Comparison of ENCODE assay signal across 7 cellular contexts in genomic region chr9:63781390-63781789, GRCh38.
DNase-seq lines count a peak whose midpoint lies in the region; ATAC-seq, FAIRE-seq and TF ChIP-seq lines count a peak whose summit lies in the region.
"Not testable (repeated sequence)": the region's sequence is repeated elsewhere in the genome, so short reads cannot be mapped to it uniquely, and the experiment has no call there.

No MANE protein-coding gene starts in this region.

- not testable (repeated sequence) for H3K36me3 Mint-ChIP-seq in activated B cell treated with CpG ODN at 0.5 μM for 24 hours (ENCODE audit: low read depth); naive B cell

- FAIRE-seq in endothelial cell of umbilical vein (lab: Jason Lieb, UNC): not testable (repeated sequence)

- TF ChIP-seq CTCF in activated B cell treated with CpG ODN at 0.5 μM for 24 hours (IDR thresholded peaks at IDR 0.05); endothelial cell of umbilical vein (IDR thresholded peaks at IDR 0.05; ENCODE audit: extremely low read depth in 1 of 2, insufficient read depth in 1 of 2, low read depth in 1 of 2, low read length in 2 of 2): not testable (repeated sequence)

- not testable (repeated sequence) for DNase-seq in activated B cell treated with CpG ODN at 0.5 μM for 24 hours
- DNase-seq in endothelial cell of umbilical vein (ENCODE audit: low read depth, low spot score): peak; percentile 20
- DNase-seq in naive B cell: peak; percentile 12

- ATAC-seq in GM18519 (IDR thresholded peaks at IDR 0.05; ENCODE audit: low FRiP score, unreplicated experiment) (peak; percentile 92), GM21390 (IDR thresholded peaks at IDR 0.05; ENCODE audit: unreplicated experiment) (peak; percentile 100), HG02884 (IDR thresholded peaks at IDR 0.05; ENCODE audit: unreplicated experiment) (peak; percentile 100), HG03521 (IDR thresholded peaks at IDR 0.05; ENCODE audit: unreplicated experiment) (peak; percentile 100), activated B cell treated with CpG ODN at 0.5 μM for 24 hours (ENCODE audit: low read depth) (peak; percentile 99), naive B cell (ENCODE audit: low read depth in 2 of 2) (peak; percentile 91 to 99)

- not testable (repeated sequence) for H3K27me3 ChIP-seq in endothelial cell of umbilical vein (ENCODE audit: control insufficient read depth in 2 of 2, insufficient read depth in 2 of 2, low read length in 2 of 2)

- H3K27ac ChIP-seq in endothelial cell of umbilical vein (ENCODE audit: insufficient read depth, low read depth, low read length): not testable (repeated sequence)

- CTCF ChIA-PET in activated B cell treated with CpG ODN at 0.5 μM for 24 hours (lab: Charles Lee); endothelial cell of umbilical vein (lab: Charles Lee): not testable (repeated sequence)

- intact Hi-C loops in activated B cell treated with CpG ODN at 0.5 μM for 24 hours (cut with micrococcal nuclease); endothelial cell of umbilical vein (cut with micrococcal nuclease): not testable (repeated sequence)

- H3K9me1 ChIP-seq in endothelial cell of umbilical vein (replicated peaks; ENCODE audit: control insufficient read depth, extremely low read depth, insufficient read depth, low read length): not testable (repeated sequence)

- dilution Hi-C loops in endothelial cell of umbilical vein (cut with MboI; ENCODE audit: extremely low pct_ligation_motif_present, low sequenced_read_pairs): not testable (repeated sequence)

- H2AFZ ChIP-seq in endothelial cell of umbilical vein (ENCODE audit: low read depth, low read length): not testable (repeated sequence)

- H3K4me1 ChIP-seq in endothelial cell of umbilical vein (ENCODE audit: control insufficient read depth, extremely low read depth, insufficient read depth, low read length): not testable (repeated sequence)

- H3K9me3 ChIP-seq in endothelial cell of umbilical vein (replicated peaks; ENCODE audit: control insufficient read depth, insufficient read depth, low read length): not testable (repeated sequence)

- H3K4me3 Mint-ChIP-seq in activated B cell treated with CpG ODN at 0.5 μM for 24 hours, naive B cell: not testable (repeated sequence)

- not testable (repeated sequence) for H3K4me1 Mint-ChIP-seq in activated B cell treated with CpG ODN at 0.5 μM for 24 hours, naive B cell

- H3K4me3 ChIP-seq in endothelial cell of umbilical vein (replicated peaks in 1 of 3; ENCODE audit: insufficient read depth in 1 of 3, low read depth in 1 of 3, low read length in 3 of 3): not testable (repeated sequence)

- not testable (repeated sequence) for BruUV-seq in endothelial cell of umbilical vein (replicated peaks; lab: Mats Ljungman, UMichigan)

- not testable (repeated sequence) for H3K27me3 Mint-ChIP-seq in activated B cell treated with CpG ODN at 0.5 μM for 24 hours, naive B cell

- H3K4me2 ChIP-seq in endothelial cell of umbilical vein (ENCODE audit: insufficient read depth, low read length): not testable (repeated sequence)

- POLR2A ChIA-PET in activated B cell treated with CpG ODN at 0.5 μM for 24 hours (lab: Charles Lee); endothelial cell of umbilical vein (lab: Charles Lee): not testable (repeated sequence)

- not testable (repeated sequence) for H3K79me2 ChIP-seq in endothelial cell of umbilical vein (ENCODE audit: control insufficient read depth, insufficient read depth, low read length)

- H3K9ac ChIP-seq in endothelial cell of umbilical vein (replicated peaks; ENCODE audit: extremely low read depth, insufficient read depth, low read length): not testable (repeated sequence)

- not testable (repeated sequence) for H3K27ac Mint-ChIP-seq in activated B cell treated with CpG ODN at 0.5 μM for 24 hours, naive B cell

- not testable (repeated sequence) for H3K36me3 ChIP-seq in endothelial cell of umbilical vein (ENCODE audit: control insufficient read depth in 2 of 2, extremely low read depth in 1 of 2, insufficient read depth in 2 of 2, low read length in 2 of 2)

- not testable (repeated sequence) for TF ChIP-seq POLR2A in endothelial cell of umbilical vein (IDR thresholded peaks at IDR 0.05; ENCODE audit: low read depth, low read length)

- not testable (repeated sequence) for H3K9me3 Mint-ChIP-seq in activated B cell treated with CpG ODN at 0.5 μM for 24 hours, naive B cell

- H4K20me1 ChIP-seq in endothelial cell of umbilical vein (replicated peaks; ENCODE audit: control insufficient read depth, extremely low read depth, insufficient read depth, low read length): not testable (repeated sequence)
